ENCODE assay signal across 14 cellular contexts in genomic region chr9:92745881-92746280, GRCh38.
"Had no signal": no experiment of that assay in that cellular context is flagged by ENCODE, and none has a peak within 500 bp of the region (broad histone marks: within the 10 kb centered on the region; RNA-seq: fewer than 3 reads in every experiment).

No MANE protein-coding gene starts in this region.

- H3K9me3 Mint-ChIP-seq: activated CD4-positive, alpha-beta memory T cell treated with anti-CD3 and anti-CD28 coated beads, Interleukin-2, amount 10 ng/mL, durations not matched to agents 7 days and 5 days; activated T-cell treated with anti-CD3 and anti-CD28 coated beads, Interleukin-2, amount 50 U/mL, for 24 hours; T-cell had no signal

- H3K27me3 ChIP-seq: brain microvascular endothelial cell, left lung had no signal

- H3K27ac Mint-ChIP-seq: activated CD4-positive, alpha-beta memory T cell treated with anti-CD3 and anti-CD28 coated beads, Interleukin-2, amount 10 ng/mL, durations not matched to agents 7 days and 5 days; activated T-cell treated with anti-CD3 and anti-CD28 coated beads, Interleukin-2, amount 50 U/mL, for 24 hours; T-cell had no signal

- H3K9me3 ChIP-seq: left lung, prostate gland had no signal

- ATAC-seq: left lung, T-cell had no signal

- DNase-seq: activated CD4-positive, alpha-beta memory T cell treated with anti-CD3 and anti-CD28 coated beads, Interleukin-2, amount 10 ng/mL, durations not matched to agents 7 days and 5 days; activated CD4-positive, alpha-beta T cell treated with anti-CD3 and anti-CD28 coated beads for 48 hours; activated CD4-positive, CD25-positive, alpha-beta regulatory T cell; activated naive CD4-positive, alpha-beta T cell treated with anti-CD3 and anti-CD28 coated beads, Interleukin-2, amount 50 U/mL, for 16 hours; activated T-cell treated with anti-CD3 and anti-CD28 coated beads, Interleukin-2, amount 50 U/mL, for 24 hours; brain microvascular endothelial cell; central memory CD4-positive, alpha-beta T cell; cortex of kidney; left lung; right cardiac atrium; small intestine; stimulated activated CD4-positive, alpha-beta T cell treated with anti-CD3 and anti-CD28 coated beads, Interleukin-4, amount 100 ng/mL, for 1 hour; T-cell had no signal

- H3K36me3 ChIP-seq: brain microvascular endothelial cell, left lung, prostate gland had no signal

- H3K36me3 Mint-ChIP-seq: T-cell had no signal

- H3K4me3 Mint-ChIP-seq: activated CD4-positive, alpha-beta memory T cell treated with anti-CD3 and anti-CD28 coated beads, Interleukin-2, amount 10 ng/mL, durations not matched to agents 7 days and 5 days; activated T-cell treated with anti-CD3 and anti-CD28 coated beads, Interleukin-2, amount 50 U/mL, for 24 hours; T-cell had no signal

- H3K27ac ChIP-seq: left lung, prostate gland had no signal

- H3K27me3 Mint-ChIP-seq: activated CD4-positive, alpha-beta memory T cell treated with anti-CD3 and anti-CD28 coated beads, Interleukin-2, amount 10 ng/mL, durations not matched to agents 7 days and 5 days; activated T-cell treated with anti-CD3 and anti-CD28 coated beads, Interleukin-2, amount 50 U/mL, for 24 hours; T-cell had no signal

- H3K4me3 ChIP-seq: left lung, prostate gland had no signal
